ENCODE assay signal across 8 cellular contexts in genomic region chr6:122788663-122789062, GRCh38. TPM values are rescaled to one million over a fixed set of nuclear protein-coding genes. Genes with fewer than 3 reads are reported as not detected.
A peak's percentile ranks its signal among the peaks of the same experiment; 100 is the strongest.
DNase-seq lines count a peak whose midpoint lies in the region; ATAC-seq and TF ChIP-seq lines count a peak whose summit lies in the region.

No MANE protein-coding gene starts in this region.

- WGBS in trophoblast cell (ENCODE audit: extremely low coverage, insufficient coverage, insufficient read length), result no CpG with 5 or more reads among the region's 5 CpGs

- DNase-seq in RWPE1 (ENCODE audit: low spot score) (no peak), fibroblast of lung (ENCODE audit: low read depth in 2 of 2) (no peak), trophoblast cell (peak; percentile 48 to 78), nucleus accumbens (lab: John Stamatoyannopoulos, UW) (no peak), AG08396 (ENCODE audit: low spot score) (no peak), NCI-H187 treated with DMSO at 0.1 percent for 48 hours (lab: John Stamatoyannopoulos, UW) (no peak)

- H3K36me3 ChIP-seq in ES-I3 (ENCODE audit: insufficient read depth, low read length), result no peaks in the 10 kb centered on the region
- H3K36me3 ChIP-seq in fibroblast of lung (ENCODE audit: control insufficient read depth, insufficient read depth, low read length), result no peaks in the 10 kb centered on the region
- no peaks in the 10 kb centered on the region for H3K36me3 ChIP-seq in trophoblast cell (ENCODE audit: control insufficient read depth in 1 of 2, insufficient read depth in 2 of 2, low read length in 2 of 2)

- H3K4ac ChIP-seq in trophoblast cell (ENCODE audit: low read depth, low read length), result no peak overlapping the region

- peak overlapping the region; percentile 95 for H2BK5ac ChIP-seq in trophoblast cell (ENCODE audit: low read depth, low read length, poor library complexity)

- H3K9ac ChIP-seq in ES-I3 (ENCODE audit: low read depth, low read length), result peak overlapping the region; percentile 62; the same call in 1 of the 2 replicates
- peak overlapping the region; percentile 93 for H3K9ac ChIP-seq in fibroblast of lung (ENCODE audit: insufficient read depth, low read length)
- no peak overlapping the region for H3K9ac ChIP-seq in trophoblast cell (ENCODE audit: low read length)

- H3K79me1 ChIP-seq in trophoblast cell (ENCODE audit: low read length), result peaks cover 22% of the 10 kb centered on the region

- peak overlapping the region; percentile 97 for H2BK120ac ChIP-seq in trophoblast cell (ENCODE audit: insufficient read depth, low read length, poor library complexity)

- H3K18ac ChIP-seq in trophoblast cell (ENCODE audit: low read length), result no peak overlapping the region

- CTCF ChIA-PET in RWPE1 (lab: Yijun Ruan, JAX), result interaction anchor here (0.6 to 1.2 kb wide), 6 partner anchors 11 to 259 kb away, joined by 3 to 7 read pairs (median 6); no protein-coding TSS in a partner anchor

- POLR2A ChIA-PET in RWPE1 (lab: Yijun Ruan, JAX; ENCODE audit: low non-redundant PET), result no interaction called here

- TF ChIP-seq CTCF in RWPE1 (conservative IDR thresholded peaks at IDR 0.05; ENCODE audit: low read depth), result no peak
- no peak for TF ChIP-seq CTCF in fibroblast of lung (conservative IDR thresholded peaks at IDR 0.05 in 1 of 2, IDR thresholded peaks at IDR 0.05 in 1 of 2; ENCODE audit: low read depth in 1 of 2, low read length in 2 of 2)

- no peak for ATAC-seq in HG02571 (IDR thresholded peaks at IDR 0.05; ENCODE audit: unreplicated experiment)

- H3K27ac ChIP-seq in RWPE1 (peak overlapping the region; percentile 84), fibroblast of lung (ENCODE audit: insufficient read depth, low read length) (peak overlapping the region; percentile 90), trophoblast cell (ENCODE audit: low read depth, low read length) (peak overlapping the region; percentile 91)

- no peaks in the 10 kb centered on the region for H4K20me1 ChIP-seq in fibroblast of lung (ENCODE audit: control insufficient read depth, extremely low read depth, insufficient read depth, low read length)

- peak overlapping the region; percentile 90 for H2AFZ ChIP-seq in fibroblast of lung (ENCODE audit: low read length)
- peak overlapping the region; percentile 85 for H2AFZ ChIP-seq in trophoblast cell (ENCODE audit: insufficient read depth, low read length, poor library complexity)

- H2BK12ac ChIP-seq in trophoblast cell (ENCODE audit: low read length), result no peak overlapping the region

- H2AK5ac ChIP-seq in trophoblast cell (ENCODE audit: low read length), result no peak overlapping the region

- no peak overlapping the region for H3K23ac ChIP-seq in trophoblast cell (ENCODE audit: low read length)

- no peaks in the 10 kb centered on the region for H3K27me3 ChIP-seq in fibroblast of lung (ENCODE audit: control insufficient read depth, insufficient read depth, low read length)
- no peaks in the 10 kb centered on the region for H3K27me3 ChIP-seq in trophoblast cell (ENCODE audit: insufficient read depth, low read length)

- H3K4me3 ChIP-seq in fibroblast of lung (replicated peaks in 1 of 4; ENCODE audit: control extremely low read depth in 1 of 4, insufficient read depth in 1 of 4, low read depth in 3 of 4, low read length in 4 of 4) (peak overlapping the region; percentile 75 to 92 (median 86)), trophoblast cell (ENCODE audit: low read depth, low read length) (no peak overlapping the region)

- no peaks in the 10 kb centered on the region for H3K4me1 ChIP-seq in ES-I3 (ENCODE audit: insufficient read depth, low read length)
- H3K4me1 ChIP-seq in fibroblast of lung (ENCODE audit: control insufficient read depth, extremely low read depth, insufficient read depth, low read length), result peaks cover 6% of the 10 kb centered on the region
- H3K4me1 ChIP-seq in trophoblast cell (ENCODE audit: control insufficient read depth in 1 of 2, insufficient read depth in 2 of 2, low read length in 2 of 2), result peaks cover 4 to 6% of the 10 kb centered on the region in 2 experiments

- H3K9me3 ChIP-seq in ES-I3 (ENCODE audit: control insufficient read depth, insufficient read depth, low read length) (no peaks in the 10 kb centered on the region), fibroblast of lung (ENCODE audit: control insufficient read depth, insufficient read depth, low read depth, low read length) (no peaks in the 10 kb centered on the region), trophoblast cell (ENCODE audit: insufficient read depth, low read depth, low read length) (no peaks in the 10 kb centered on the region)

- peak overlapping the region; percentile 97 for H4K91ac ChIP-seq in trophoblast cell (ENCODE audit: low read depth, low read length)

- peak overlapping the region; percentile 93 for H3K14ac ChIP-seq in trophoblast cell (ENCODE audit: low read length)

- H4K12ac ChIP-seq in trophoblast cell (ENCODE audit: low read depth, low read length), result peak overlapping the region; percentile 91

- H4K8ac ChIP-seq in trophoblast cell (ENCODE audit: low read depth, low read length), result peak overlapping the region; percentile 93

- H3K79me2 ChIP-seq in fibroblast of lung (ENCODE audit: control insufficient read depth, insufficient read depth, low read length) (peaks cover 5% of the 10 kb centered on the region), trophoblast cell (ENCODE audit: control insufficient read depth, insufficient read depth, low read length, poor library complexity) (peaks cover 13% of the 10 kb centered on the region)

- H3K4me2 ChIP-seq in fibroblast of lung (ENCODE audit: extremely low read depth, insufficient read depth, low read length) (peak overlapping the region; percentile 83), trophoblast cell (ENCODE audit: low read length) (peak overlapping the region; percentile 94)

RNA-seq across cellular contexts. Expression of gene SMPDL3A, which starts 0.4 kb away (rescaled TPM):
- 19.8 and 51.4 TPM in 2 replicates for total RNA-seq in fibroblast of lung
- polyA plus RNA-seq in fibroblast of lung, result 29.7 and 30.5 TPM in 2 replicates
- polyA plus RNA-seq in fibroblast of lung (2012), result 16.6 and 19.6 TPM in 2 replicates
- 2.9 and 3.6 TPM in 2 replicates for polyA minus RNA-seq in fibroblast of lung (ENCODE audit: low replicate concordance)
- 17.2 and 19.3 TPM in 2 replicates for polyA plus RNA-seq in trophoblast cell (2013)

RNA-seq across cellular contexts. Expression of gene FABP7, which starts 9.1 kb away (rescaled TPM):
- total RNA-seq in fibroblast of lung, result not detected in 2 replicates
- not detected in 2 replicates for polyA plus RNA-seq in fibroblast of lung
- polyA plus RNA-seq in fibroblast of lung (2012), result not detected in 2 replicates
- not detected in 2 replicates for polyA minus RNA-seq in fibroblast of lung (ENCODE audit: low replicate concordance)
- 2.8 and 3.3 TPM in 2 replicates for polyA plus RNA-seq in trophoblast cell (2013)

Comparison
In these comparisons a context has a peak if more than half of its experiments do, and no peak if none do; other contexts are left out.
1. DNase-seq: peak in trophoblast cell (2 of 2); none in RWPE1 (single experiment), fibroblast of lung (0 of 2), nucleus accumbens (0 of 56), AG08396 (single experiment) and NCI-H187 treated with DMSO at 0.1 percent for 48 hours (single experiment).
2. Peak in every context shown above with its lines, with median percentiles within 50 percentile points of each other: H3K27ac ChIP-seq.